Comparison of ENCODE assay signal across 18 cellular contexts in the genomic region with DNA sequence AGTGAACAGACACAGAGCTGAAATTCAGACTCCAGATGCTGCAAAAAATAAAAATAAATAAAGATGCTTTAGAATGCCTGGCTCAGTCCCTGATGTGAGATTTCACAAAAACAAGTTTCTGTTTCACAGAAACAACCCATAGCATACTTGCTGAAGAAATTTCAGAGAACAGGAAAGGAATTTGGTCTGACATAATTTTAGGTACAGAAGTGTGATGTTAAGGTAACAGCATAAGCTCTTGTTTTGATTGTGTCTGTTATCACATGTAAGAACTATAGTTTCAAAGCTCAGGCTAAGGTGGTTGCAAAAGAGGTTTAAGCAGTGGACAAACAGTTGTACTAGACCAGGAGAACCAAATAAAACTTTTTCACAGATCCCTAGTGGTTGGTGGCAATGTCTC.
A peak's percentile ranks its signal among the peaks of the same experiment; 100 is the strongest.
DNase-seq lines count a peak whose midpoint lies in the region; ATAC-seq and TF ChIP-seq lines count a peak whose summit lies in the region.
"Had no signal": no experiment of that assay in that cellular context is flagged by ENCODE, and none has a peak within 500 bp of the region (broad histone marks: within the 10 kb centered on the region; RNA-seq: fewer than 3 reads in every experiment).

No MANE protein-coding gene starts in this region.

- peak overlapping the region; percentile 7 for H3K27ac ChIP-seq in subcutaneous abdominal adipose tissue (ENCODE audit: low read depth, low read length)
- H3K27ac ChIP-seq: A549; BLaER1 treated with 17β-estradiol and CSF1 and Interleukin-3, amounts not matched to agents 10 nM and 100 nM had no signal

- H3K27me3 ChIP-seq in Loucy (ENCODE audit: insufficient read depth, low read length, poor library complexity, severe bottlenecking) (no peaks in the 10 kb centered on the region), subcutaneous abdominal adipose tissue (ENCODE audit: control insufficient read depth in 5 of 5, insufficient read depth in 4 of 5, low read length in 5 of 5) (no peaks in the 10 kb centered on the region)
- H3K27me3 ChIP-seq: BE2C; BLaER1 treated with 17β-estradiol and CSF1 and Interleukin-3, amounts not matched to agents 10 nM and 100 nM had no signal

- H3K9me3 Mint-ChIP-seq in activated naive CD8-positive, alpha-beta T cell treated with anti-CD3 and anti-CD28 coated beads, Interleukin-2, amount 10 ng/mL, durations not matched to agents 7 days and 5 days = no peaks in the 10 kb centered on the region
- H3K9me3 Mint-ChIP-seq in activated naive CD8-positive, alpha-beta T cell treated with anti-CD3 and anti-CD28 coated beads for 36 hours = no peaks in the 10 kb centered on the region
- H3K9me3 Mint-ChIP-seq in activated T-helper 1 cell treated with anti-CD3 and anti-CD28 coated beads, Interleukin-12 subunit alpha, Interleukin-12 subunit beta, Interleukin-2, Interleukin-4 antibody, amounts not matched to agents 30 ng/mL and 10 ng/mL and 1 ng/mL, durations not matched to agents 14 hours and 24 hours and 36 hours = no peaks in the 10 kb centered on the region
- no peaks in the 10 kb centered on the region for H3K9me3 Mint-ChIP-seq in chondrocyte (ENCODE audit: low read depth)
- H3K9me3 Mint-ChIP-seq: CD14-positive monocyte; CD4-positive, alpha-beta T cell had no signal

- peaks cover 4% of the 10 kb centered on the region for H3K27me3 Mint-ChIP-seq in activated naive CD8-positive, alpha-beta T cell treated with anti-CD3 and anti-CD28 coated beads, Interleukin-2, amount 10 ng/mL, durations not matched to agents 7 days and 5 days
- no peaks in the 10 kb centered on the region for H3K27me3 Mint-ChIP-seq in activated naive CD8-positive, alpha-beta T cell treated with anti-CD3 and anti-CD28 coated beads for 36 hours
- H3K27me3 Mint-ChIP-seq in activated T-helper 1 cell treated with anti-CD3 and anti-CD28 coated beads, Interleukin-12 subunit alpha, Interleukin-12 subunit beta, Interleukin-2, Interleukin-4 antibody, amounts not matched to agents 30 ng/mL and 10 ng/mL and 1 ng/mL, durations not matched to agents 14 hours and 24 hours and 36 hours (ENCODE audit: insufficient read depth) = no peaks in the 10 kb centered on the region
- peaks cover 13% of the 10 kb centered on the region for H3K27me3 Mint-ChIP-seq in chondrocyte (ENCODE audit: low read depth)
- H3K27me3 Mint-ChIP-seq: CD4-positive, alpha-beta T cell; CD8-positive, alpha-beta memory T cell had no signal

- no peaks in the 10 kb centered on the region for H4K20me1 ChIP-seq in Loucy (ENCODE audit: insufficient read depth, low read length, poor library complexity, severe bottlenecking)
- H4K20me1 ChIP-seq: BLaER1 treated with 17β-estradiol and CSF1 and Interleukin-3, amounts not matched to agents 10 nM and 100 nM had no signal

- no peak for TF ChIP-seq CTCF in Loucy (conservative IDR thresholded peaks at IDR 0.05; ENCODE audit: low read length)
- TF ChIP-seq CTCF in chondrocyte (IDR thresholded peaks at IDR 0.05) = no peak

- no peaks in the 10 kb centered on the region for H3F3A ChIP-seq in Loucy (ENCODE audit: low read depth)

- intact Hi-C loops in activated T-helper 1 cell treated with anti-CD3 and anti-CD28 coated beads, Interleukin-12 subunit alpha, Interleukin-12 subunit beta, Interleukin-2, Interleukin-4 antibody, amounts not matched to agents 30 ng/mL and 10 ng/mL and 1 ng/mL, durations not matched to agents 14 hours and 24 hours and 36 hours (cut with micrococcal nuclease) = loop anchor here (5.0 kb wide), 1 partner anchor 208 kb away; no protein-coding TSS in a partner anchor

- no peaks in the 10 kb centered on the region for H3K36me3 ChIP-seq in Loucy (ENCODE audit: insufficient read depth, low read length)
- H3K36me3 ChIP-seq in subcutaneous abdominal adipose tissue (ENCODE audit: control insufficient read depth in 5 of 5, insufficient read depth in 5 of 5, low read length in 5 of 5) = peaks cover 0 to 5% (median 0%) of the 10 kb centered on the region in 5 donors
- H3K36me3 ChIP-seq: BE2C; BLaER1 treated with 17β-estradiol and CSF1 and Interleukin-3, amounts not matched to agents 10 nM and 100 nM had no signal

- peak; percentile 36 for ATAC-seq in activated naive CD8-positive, alpha-beta T cell treated with anti-CD3 and anti-CD28 coated beads, Interleukin-2, amount 10 ng/mL, durations not matched to agents 7 days and 5 days (ENCODE audit: low read depth)
- no peak for ATAC-seq in GM21825 (IDR thresholded peaks at IDR 0.05; ENCODE audit: unreplicated experiment)
- ATAC-seq: GM12878 had no signal

- peak overlapping the region; percentile 11; the same call in 1 of the 2 replicates for H2AFZ ChIP-seq in Loucy (ENCODE audit: low read length)

- no peaks in the 10 kb centered on the region for H3K79me2 ChIP-seq in Loucy (ENCODE audit: insufficient read depth, low read length)

- no peak for DNase-seq in activated naive CD8-positive, alpha-beta T cell treated with anti-CD3 and anti-CD28 coated beads, Interleukin-2, amount 10 ng/mL, durations not matched to agents 7 days and 5 days
- no peak for DNase-seq in activated naive CD8-positive, alpha-beta T cell treated with anti-CD3 and anti-CD28 coated beads for 36 hours
- no peak for DNase-seq in activated T-helper 1 cell treated with anti-CD3 and anti-CD28 coated beads, Interleukin-12 subunit alpha, Interleukin-12 subunit beta, Interleukin-2, Interleukin-4 antibody, amounts not matched to agents 30 ng/mL and 10 ng/mL and 1 ng/mL, durations not matched to agents 14 hours and 24 hours and 36 hours (ENCODE audit: low spot score)
- DNase-seq in chondrocyte (ENCODE audit: low spot score) = no peak
- no peak for DNase-seq in NK-92 treated with Interleukin-12 subunit alpha and Interleukin-12 subunit beta, amount 100 ng/mL, for 24 hours (lab: John Stamatoyannopoulos, UW)
- DNase-seq: 8988T; BE2C; CD4-positive, alpha-beta T cell; CD8-positive, alpha-beta memory T cell; DMS 273 treated with DMSO at 0.1 percent for 48 hours; DMS79 had no signal

- H3K36me3 Mint-ChIP-seq in activated naive CD8-positive, alpha-beta T cell treated with anti-CD3 and anti-CD28 coated beads, Interleukin-2, amount 10 ng/mL, durations not matched to agents 7 days and 5 days = no peaks in the 10 kb centered on the region
- no peaks in the 10 kb centered on the region for H3K36me3 Mint-ChIP-seq in activated naive CD8-positive, alpha-beta T cell treated with anti-CD3 and anti-CD28 coated beads for 36 hours
- no peaks in the 10 kb centered on the region for H3K36me3 Mint-ChIP-seq in activated T-helper 1 cell treated with anti-CD3 and anti-CD28 coated beads, Interleukin-12 subunit alpha, Interleukin-12 subunit beta, Interleukin-2, Interleukin-4 antibody, amounts not matched to agents 30 ng/mL and 10 ng/mL and 1 ng/mL, durations not matched to agents 14 hours and 24 hours and 36 hours (ENCODE audit: low read depth)
- H3K36me3 Mint-ChIP-seq in chondrocyte (ENCODE audit: low read depth) = no peaks in the 10 kb centered on the region
- H3K36me3 Mint-ChIP-seq: CD14-positive monocyte; CD8-positive, alpha-beta memory T cell had no signal

- peaks cover 7% of the 10 kb centered on the region for H3K4me1 Mint-ChIP-seq in activated naive CD8-positive, alpha-beta T cell treated with anti-CD3 and anti-CD28 coated beads, Interleukin-2, amount 10 ng/mL, durations not matched to agents 7 days and 5 days
- no peaks in the 10 kb centered on the region for H3K4me1 Mint-ChIP-seq in activated naive CD8-positive, alpha-beta T cell treated with anti-CD3 and anti-CD28 coated beads for 36 hours
- peaks cover 16% of the 10 kb centered on the region for H3K4me1 Mint-ChIP-seq in activated T-helper 1 cell treated with anti-CD3 and anti-CD28 coated beads, Interleukin-12 subunit alpha, Interleukin-12 subunit beta, Interleukin-2, Interleukin-4 antibody, amounts not matched to agents 30 ng/mL and 10 ng/mL and 1 ng/mL, durations not matched to agents 14 hours and 24 hours and 36 hours (ENCODE audit: low read depth)
- H3K4me1 Mint-ChIP-seq in chondrocyte (ENCODE audit: low read depth) = peaks cover 14% of the 10 kb centered on the region
- H3K4me1 Mint-ChIP-seq: CD8-positive, alpha-beta memory T cell had no signal

- H3K4me3 ChIP-seq in Loucy (ENCODE audit: low read length, poor library complexity, severe bottlenecking) (no peak overlapping the region), subcutaneous abdominal adipose tissue (ENCODE audit: low read depth in 1 of 5, low read length in 5 of 5) (no peak overlapping the region)
- H3K4me3 ChIP-seq: A549; BLaER1 treated with 17β-estradiol and CSF1 and Interleukin-3, amounts not matched to agents 10 nM and 100 nM; GM12878 had no signal

- no peak overlapping the region for H3K27ac Mint-ChIP-seq in activated naive CD8-positive, alpha-beta T cell treated with anti-CD3 and anti-CD28 coated beads, Interleukin-2, amount 10 ng/mL, durations not matched to agents 7 days and 5 days
- H3K27ac Mint-ChIP-seq in activated naive CD8-positive, alpha-beta T cell treated with anti-CD3 and anti-CD28 coated beads for 36 hours = no peak overlapping the region
- peak overlapping the region; percentile 6 for H3K27ac Mint-ChIP-seq in activated T-helper 1 cell treated with anti-CD3 and anti-CD28 coated beads, Interleukin-12 subunit alpha, Interleukin-12 subunit beta, Interleukin-2, Interleukin-4 antibody, amounts not matched to agents 30 ng/mL and 10 ng/mL and 1 ng/mL, durations not matched to agents 14 hours and 24 hours and 36 hours
- no peak overlapping the region for H3K27ac Mint-ChIP-seq in chondrocyte (ENCODE audit: unreplicated experiment)
- H3K27ac Mint-ChIP-seq: CD14-positive monocyte; CD4-positive, alpha-beta T cell; CD8-positive, alpha-beta memory T cell had no signal

- no peak overlapping the region for H3K4me2 ChIP-seq in Loucy (ENCODE audit: low read depth, low read length, poor library complexity, severe bottlenecking)
- H3K4me2 ChIP-seq: A549; BLaER1 treated with 17β-estradiol and CSF1 and Interleukin-3, amounts not matched to agents 10 nM and 100 nM had no signal

- peak overlapping the region; percentile 14 for H3K4me3 Mint-ChIP-seq in activated naive CD8-positive, alpha-beta T cell treated with anti-CD3 and anti-CD28 coated beads, Interleukin-2, amount 10 ng/mL, durations not matched to agents 7 days and 5 days
- H3K4me3 Mint-ChIP-seq in activated naive CD8-positive, alpha-beta T cell treated with anti-CD3 and anti-CD28 coated beads for 36 hours = no peak overlapping the region
- no peak overlapping the region for H3K4me3 Mint-ChIP-seq in activated T-helper 1 cell treated with anti-CD3 and anti-CD28 coated beads, Interleukin-12 subunit alpha, Interleukin-12 subunit beta, Interleukin-2, Interleukin-4 antibody, amounts not matched to agents 30 ng/mL and 10 ng/mL and 1 ng/mL, durations not matched to agents 14 hours and 24 hours and 36 hours
- H3K4me3 Mint-ChIP-seq in chondrocyte (ENCODE audit: unreplicated experiment) = no peak overlapping the region
- H3K4me3 Mint-ChIP-seq: CD14-positive monocyte; CD4-positive, alpha-beta T cell; CD8-positive, alpha-beta memory T cell had no signal

- H3K9me3 ChIP-seq in Loucy (ENCODE audit: insufficient read depth, low read depth, low read length) = no peaks in the 10 kb centered on the region
- no peaks in the 10 kb centered on the region for H3K9me3 ChIP-seq in subcutaneous abdominal adipose tissue (ENCODE audit: control insufficient read depth in 5 of 5, low read length in 5 of 5)
- H3K9me3 ChIP-seq: A549; BE2C; BLaER1 treated with 17β-estradiol and CSF1 and Interleukin-3, amounts not matched to agents 10 nM and 100 nM had no signal

- POLR2A ChIA-PET in activated naive CD8-positive, alpha-beta T cell treated with anti-CD3 and anti-CD28 coated beads, Interleukin-2, amount 10 ng/mL, durations not matched to agents 7 days and 5 days (lab: Charles Lee) = no interaction called here

- H3K9me2 ChIP-seq in Loucy (replicated peaks; ENCODE audit: low read depth, low read length) = no peaks in the 10 kb centered on the region

- H3K9ac ChIP-seq in Loucy (ENCODE audit: low read depth, low read length, poor library complexity, severe bottlenecking) (no peak overlapping the region), subcutaneous abdominal adipose tissue (ENCODE audit: low read length in 5 of 5) (no peak overlapping the region)
- H3K9ac ChIP-seq: BLaER1 treated with 17β-estradiol and CSF1 and Interleukin-3, amounts not matched to agents 10 nM and 100 nM had no signal

- H3K4me1 ChIP-seq in Loucy (ENCODE audit: insufficient read depth, low read length, poor library complexity, severe bottlenecking) (peaks cover 12% of the 10 kb centered on the region), subcutaneous abdominal adipose tissue (ENCODE audit: control insufficient read depth in 5 of 5, insufficient read depth in 5 of 5, low read length in 5 of 5) (peaks cover 0 to 10% (median 4%) of the 10 kb centered on the region in 5 donors)
- H3K4me1 ChIP-seq: A549, BE2C had no signal
